Comparison of ENCODE assay signal across 9 cellular contexts in the genomic region with DNA sequence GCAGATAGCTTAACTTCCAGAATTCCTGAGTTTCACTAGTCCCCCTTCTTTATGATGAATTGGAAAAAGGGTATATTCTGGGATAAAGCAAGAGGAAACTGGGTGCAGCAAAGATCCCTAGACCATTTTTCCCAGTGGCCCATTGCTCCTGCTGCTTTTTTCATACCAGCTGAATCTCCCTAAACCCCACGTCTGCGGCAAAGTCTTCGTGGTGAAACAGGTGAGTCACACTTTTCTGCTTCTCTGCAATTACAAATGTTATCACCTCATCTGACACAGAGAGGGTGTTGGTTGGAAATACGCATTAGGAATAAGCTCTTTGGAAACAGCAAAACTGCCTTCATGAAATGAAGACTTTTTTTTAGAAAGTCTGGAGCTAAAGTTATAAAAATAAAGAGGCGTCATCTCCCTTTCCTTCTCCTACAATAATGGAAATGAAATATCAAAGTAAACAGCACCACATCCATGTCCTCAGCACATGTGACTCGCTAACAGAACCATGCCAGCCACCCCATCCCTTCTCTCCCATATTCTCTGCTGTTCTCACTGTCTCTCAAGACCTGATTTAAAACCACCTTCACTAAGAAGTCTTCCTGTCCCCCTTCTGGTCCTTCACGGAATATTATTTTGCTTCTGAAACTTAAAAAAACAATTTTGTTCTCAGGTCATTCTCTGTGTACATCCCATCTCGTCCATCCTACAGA. TPM values are rescaled to one million over a fixed set of nuclear protein-coding genes. Genes with fewer than 3 reads are reported as not detected.
A peak's percentile ranks its signal among the peaks of the same experiment; 100 is the strongest.
DNase-seq lines count a peak whose midpoint lies in the region; ATAC-seq, FAIRE-seq and TF ChIP-seq lines count a peak whose summit lies in the region.
"Had no signal": no experiment of that assay in that cellular context is flagged by ENCODE, and none has a peak within 500 bp of the region (broad histone marks: within the 10 kb centered on the region; RNA-seq: fewer than 3 reads in every experiment).

No MANE protein-coding gene starts in this region.

- peak overlapping the region; percentile 67 for H3K4me3 Mint-ChIP-seq in Caco-2 (ENCODE audit: unreplicated experiment)
- H3K4me3 Mint-ChIP-seq in chondrocyte (ENCODE audit: unreplicated experiment): peak overlapping the region; percentile 7

- POLR2A ChIA-PET in Caco-2 (lab: Charles Lee): no interaction called here

- H3K4me1 Mint-ChIP-seq in Caco-2 (ENCODE audit: low read depth, unreplicated experiment) (peaks cover 64% of the 10 kb centered on the region), chondrocyte (ENCODE audit: low read depth) (peaks cover 72% of the 10 kb centered on the region)

- peak overlapping the region; percentile 51 for H3K27ac Mint-ChIP-seq in Caco-2 (ENCODE audit: unreplicated experiment)
- H3K27ac Mint-ChIP-seq in chondrocyte (ENCODE audit: unreplicated experiment): peak overlapping the region; percentile 100

- DNase-seq in Caco-2: no peak
- DNase-seq in RCC 7860 (ENCODE audit: low spot score): peak; percentile 58
- no peak for DNase-seq in chondrocyte (ENCODE audit: low spot score)
- DNase-seq in renal cortical epithelial cell (ENCODE audit: low read depth): peak; percentile 88
- no peak for DNase-seq in dedifferentiated amniotic fluid mesenchymal stem cell (ENCODE audit: extremely low spot score)
- DNase-seq in activated effector memory CD4-positive, alpha-beta T cell treated with anti-CD3 and anti-CD28 coated beads, Interleukin-2, amount 50 U/mL, for 16 hours: no peak

- H3K27me3 Mint-ChIP-seq in Caco-2 (ENCODE audit: insufficient read depth, unreplicated experiment) (no peaks in the 10 kb centered on the region), chondrocyte (ENCODE audit: low read depth) (no peaks in the 10 kb centered on the region)

- no peaks in the 10 kb centered on the region for H3K27me3 ChIP-seq in Caco-2 (replicated peaks; ENCODE audit: control insufficient read depth, insufficient read depth, low read length)

- no TSS peak for BruUV-seq in Caco-2 (replicated peaks; lab: Mats Ljungman, UMichigan)

- peaks cover 11% of the 10 kb centered on the region for H3K36me3 Mint-ChIP-seq in Caco-2 (ENCODE audit: insufficient read depth, unreplicated experiment)
- no peaks in the 10 kb centered on the region for H3K36me3 Mint-ChIP-seq in chondrocyte (ENCODE audit: low read depth)

- ATAC-seq in HG03460 (IDR thresholded peaks at IDR 0.05; ENCODE audit: unreplicated experiment) (no peak), GM19397 (IDR thresholded peaks at IDR 0.05; ENCODE audit: unreplicated experiment) (no peak)

- peak; percentile 25 for FAIRE-seq in RCC 7860 (lab: Jason Lieb, UNC)

- H3K9me3 Mint-ChIP-seq in Caco-2 (ENCODE audit: unreplicated experiment): no peaks in the 10 kb centered on the region
- H3K9me3 Mint-ChIP-seq in chondrocyte (ENCODE audit: low read depth): no peaks in the 10 kb centered on the region

- no peaks in the 10 kb centered on the region for H3K9me3 ChIP-seq in Caco-2
- H3K9me3 ChIP-seq: neutrophil had no signal

- CTCF ChIA-PET in Caco-2 (lab: Charles Lee): interaction anchor here (0.8 to 1.1 kb wide), 2 partner anchors 14 to 26 kb away, joined by 3 read pairs; no protein-coding TSS in a partner anchor

- intact Hi-C loops in Caco-2 (cut with micrococcal nuclease; ENCODE audit: unreplicated experiment): no loop called here

- H3K36me3 ChIP-seq in Caco-2 (ENCODE audit: control insufficient read depth, insufficient read depth, low read length): no peaks in the 10 kb centered on the region
- H3K36me3 ChIP-seq: neutrophil had no signal

- TF ChIP-seq CTCF in Caco-2 (IDR thresholded peaks at IDR 0.05; ENCODE audit: insufficient read depth in 1 of 2, low read depth in 1 of 2, low read length in 1 of 2, severe bottlenecking in 1 of 2, unreplicated experiment in 1 of 2) (peak in 1 of 2 experiments; percentile 12), chondrocyte (IDR thresholded peaks at IDR 0.05) (peak; percentile 53)

- no peak overlapping the region for H3K4me3 ChIP-seq in Caco-2 (ENCODE audit: low read depth, low read length)

- peaks cover 67% of the 10 kb centered on the region for H3K4me1 ChIP-seq in Caco-2

RNA-seq across cellular contexts. Expression of gene GLRX, which starts 39.5 kb away (rescaled TPM):
- total RNA-seq in Caco-2 (2022) (17.9 and 26.4 TPM in 2 replicates), chondrocyte (18.3 to 24.8 TPM (median 21.6 TPM) in 3 replicates), renal cortical epithelial cell (43.6 and 74.3 TPM in 2 replicates)

Comparison
In these comparisons a context has a peak if more than half of its experiments do, and no peak if none do; other contexts are left out.
1. DNase-seq: peak in RCC 7860 (single experiment) and renal cortical epithelial cell (single experiment); none in Caco-2 (0 of 2), chondrocyte (single experiment), dedifferentiated amniotic fluid mesenchymal stem cell (single experiment) and activated effector memory CD4-positive, alpha-beta T cell treated with anti-CD3 and anti-CD28 coated beads, Interleukin-2, amount 50 U/mL, for 16 hours (single experiment).